8 cellular contexts compared by ENCODE assay signal in the genomic region with DNA sequence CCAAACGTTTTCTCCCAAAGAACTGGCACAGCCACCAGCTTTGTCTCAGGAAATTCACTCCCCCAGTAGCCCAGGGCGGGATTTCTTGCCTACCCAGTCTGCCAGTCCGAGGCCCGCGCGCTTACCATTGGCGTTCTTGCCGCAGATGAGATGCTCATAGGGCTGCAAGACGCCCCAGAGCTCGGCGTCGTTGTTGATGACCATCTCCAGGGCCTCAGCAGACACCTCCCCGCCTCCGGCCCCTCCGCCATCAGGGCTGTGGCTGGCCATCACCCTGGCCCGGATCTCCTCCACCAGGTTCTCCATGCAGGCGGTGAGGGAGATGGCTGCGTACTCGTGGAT. TPM values are rescaled to one million over a fixed set of nuclear protein-coding genes. Genes with fewer than 3 reads are reported as not detected.
DNase-seq lines count a peak whose midpoint lies in the region; ATAC-seq and TF ChIP-seq lines count a peak whose summit lies in the region.

No MANE protein-coding gene starts in this region.

- no peaks in the 10 kb centered on the region for H3K9me3 Mint-ChIP-seq in naive B cell

- H3K27ac Mint-ChIP-seq in naive B cell = peak overlapping the region in 2 of 6 donors; percentile 20 to 81

- peaks cover 25 to 38% (median 37%) of the 10 kb centered on the region in 3 donors for H3K4me1 Mint-ChIP-seq in naive B cell

- CTCF ChIA-PET in GM10248 (lab: Yijun Ruan, JAX) = interaction anchor here (0.9 to 10.8 kb wide), 6 partner anchors 13 to 183 kb away, joined by 3 to 121 read pairs (median 4); no protein-coding TSS in a partner anchor

- no peak for TF ChIP-seq CTCF in GM12875 (IDR thresholded peaks at IDR 0.05; ENCODE audit: borderline replicate concordance, insufficient read depth, low read depth, low read length)
- TF ChIP-seq CTCF in GM10248 (IDR thresholded peaks at IDR 0.05; ENCODE audit: control extremely low read depth, extremely low read depth, low read depth, missing control alignments) = no peak

- H3K36me3 Mint-ChIP-seq in naive B cell = peaks cover 0 to 4% of the 10 kb centered on the region in 2 donors

- DNase-seq in RPMI7951 (ENCODE audit: low read depth) (peak; percentile 60), naive B cell (peak; percentile 2), GM10248 (ENCODE audit: extremely low spot score) (no peak), DMS153 (lab: John Stamatoyannopoulos, UW) (no peak)
- DNase-seq in effector CD4-positive, alpha-beta T cell = peak; percentile 4

- peak overlapping the region; percentile 71 to 92 (median 86) for H3K4me3 Mint-ChIP-seq in naive B cell

- ATAC-seq in naive B cell (ENCODE audit: low read depth in 2 of 2) = no peak
- ATAC-seq in GM19328 (IDR thresholded peaks at IDR 0.05; ENCODE audit: unreplicated experiment) = no peak
- ATAC-seq in HG03520 (IDR thresholded peaks at IDR 0.05; ENCODE audit: unreplicated experiment) = no peak

- H3K27me3 Mint-ChIP-seq in naive B cell = peaks cover 58 to 67% (median 59%) of the 10 kb centered on the region in 3 donors

- POLR2A ChIA-PET in GM10248 (lab: Yijun Ruan, JAX) = interaction anchor here (1.2 kb wide), 1 partner anchor 182 kb away, joined by 6 read pairs; no protein-coding TSS in a partner anchor

- H3K4me3 ChIP-seq in GM12875 (ENCODE audit: low read depth, low read length) = peak overlapping the region; percentile 54

RNA-seq across cellular contexts. Expression of gene ABTB2, which starts 1.3 kb away (rescaled TPM):
- 2.8 and 3.2 TPM in 2 replicates for total RNA-seq in RPMI7951 (2014; rRNA removed; shearing (Covaris generic))
- under 1 TPM in 3 of 6 donors, not detected in 3; 0.05 to 0.34 (median 0.27) TPM for polyA plus RNA-seq in naive B cell (ENCODE audit: low read depth in 6 of 6)

Comparison
In these comparisons a context has a peak if more than half of its experiments do, and no peak if none do; other contexts are left out.
1. DNase-seq: peak in RPMI7951 (single experiment), effector CD4-positive, alpha-beta T cell (single experiment) and naive B cell (single experiment); none in GM10248 (single experiment) and DMS153 (single experiment).